ENCODE assay signal across 1 cellular context in the genomic region with DNA sequence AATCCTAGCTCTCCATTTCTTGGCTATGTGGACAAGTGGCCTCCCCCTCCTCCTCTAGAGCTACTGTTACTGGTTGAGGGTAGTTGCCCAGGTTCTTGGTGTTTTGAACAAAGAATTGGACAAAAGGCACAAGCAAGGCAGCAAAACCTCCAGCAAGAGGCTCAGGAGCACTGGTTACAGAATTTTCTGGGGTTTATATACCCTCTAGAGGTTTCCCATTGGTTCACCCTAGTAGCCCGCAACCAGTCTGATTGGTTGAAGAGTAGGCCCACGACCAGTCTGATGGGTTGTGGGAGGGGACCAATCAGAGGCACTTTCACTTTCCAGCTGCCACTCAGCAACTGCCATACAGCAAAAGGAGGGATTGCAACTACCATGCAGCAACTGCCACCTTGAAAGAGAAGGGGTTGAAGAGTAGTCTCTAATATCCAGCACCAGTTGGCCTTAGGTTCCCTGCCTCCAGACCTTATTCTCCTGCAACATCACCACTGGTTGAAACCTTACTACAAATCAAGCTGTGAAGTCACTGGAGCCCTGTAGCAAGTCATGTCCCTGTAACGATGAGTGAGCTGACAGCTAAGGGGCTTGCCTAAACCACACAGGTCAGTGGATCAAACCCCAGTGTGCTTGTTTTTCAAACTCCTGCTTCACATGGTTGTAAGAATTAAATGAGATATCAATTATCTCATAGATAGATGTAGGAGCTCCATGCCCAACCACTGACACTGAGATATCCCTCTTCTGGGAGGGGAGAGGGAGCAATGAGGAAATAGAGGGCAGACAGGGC.
TF ChIP-seq lines count a peak whose summit lies in the region.

No MANE protein-coding gene starts in this region.

TF ChIP-seq in HepG2, 621 proteins besides CTCF, POLR2A, EP300 and RAD21 (continued from another document and continues in another):
- TF ChIP-seq, protein P1, sequence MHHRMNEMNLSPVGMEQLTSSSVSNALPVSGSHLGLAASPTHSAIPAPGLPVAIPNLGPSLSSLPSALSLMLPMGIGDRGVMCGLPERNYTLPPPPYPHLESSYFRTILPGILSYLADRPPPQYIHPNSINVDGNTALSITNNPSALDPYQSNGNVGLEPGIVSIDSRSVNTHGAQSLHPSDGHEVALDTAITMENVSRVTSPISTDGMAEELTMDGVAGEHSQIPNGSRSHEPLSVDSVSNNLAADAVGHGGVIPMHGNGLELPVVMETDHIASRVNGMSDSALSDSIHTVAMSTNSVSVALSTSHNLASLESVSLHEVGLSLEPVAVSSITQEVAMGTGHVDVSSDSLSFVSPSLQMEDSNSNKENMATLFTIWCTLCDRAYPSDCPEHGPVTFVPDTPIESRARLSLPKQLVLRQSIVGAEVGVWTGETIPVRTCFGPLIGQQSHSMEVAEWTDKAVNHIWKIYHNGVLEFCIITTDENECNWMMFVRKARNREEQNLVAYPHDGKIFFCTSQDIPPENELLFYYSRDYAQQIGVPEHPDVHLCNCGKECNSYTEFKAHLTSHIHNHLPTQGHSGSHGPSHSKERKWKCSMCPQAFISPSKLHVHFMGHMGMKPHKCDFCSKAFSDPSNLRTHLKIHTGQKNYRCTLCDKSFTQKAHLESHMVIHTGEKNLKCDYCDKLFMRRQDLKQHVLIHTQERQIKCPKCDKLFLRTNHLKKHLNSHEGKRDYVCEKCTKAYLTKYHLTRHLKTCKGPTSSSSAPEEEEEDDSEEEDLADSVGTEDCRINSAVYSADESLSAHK (CRISPR knock-in tag; IDR thresholded peaks at IDR 0.05; ENCODE audit: borderline replicate concordance) = no peak
- TF ChIP-seq, protein P2, sequence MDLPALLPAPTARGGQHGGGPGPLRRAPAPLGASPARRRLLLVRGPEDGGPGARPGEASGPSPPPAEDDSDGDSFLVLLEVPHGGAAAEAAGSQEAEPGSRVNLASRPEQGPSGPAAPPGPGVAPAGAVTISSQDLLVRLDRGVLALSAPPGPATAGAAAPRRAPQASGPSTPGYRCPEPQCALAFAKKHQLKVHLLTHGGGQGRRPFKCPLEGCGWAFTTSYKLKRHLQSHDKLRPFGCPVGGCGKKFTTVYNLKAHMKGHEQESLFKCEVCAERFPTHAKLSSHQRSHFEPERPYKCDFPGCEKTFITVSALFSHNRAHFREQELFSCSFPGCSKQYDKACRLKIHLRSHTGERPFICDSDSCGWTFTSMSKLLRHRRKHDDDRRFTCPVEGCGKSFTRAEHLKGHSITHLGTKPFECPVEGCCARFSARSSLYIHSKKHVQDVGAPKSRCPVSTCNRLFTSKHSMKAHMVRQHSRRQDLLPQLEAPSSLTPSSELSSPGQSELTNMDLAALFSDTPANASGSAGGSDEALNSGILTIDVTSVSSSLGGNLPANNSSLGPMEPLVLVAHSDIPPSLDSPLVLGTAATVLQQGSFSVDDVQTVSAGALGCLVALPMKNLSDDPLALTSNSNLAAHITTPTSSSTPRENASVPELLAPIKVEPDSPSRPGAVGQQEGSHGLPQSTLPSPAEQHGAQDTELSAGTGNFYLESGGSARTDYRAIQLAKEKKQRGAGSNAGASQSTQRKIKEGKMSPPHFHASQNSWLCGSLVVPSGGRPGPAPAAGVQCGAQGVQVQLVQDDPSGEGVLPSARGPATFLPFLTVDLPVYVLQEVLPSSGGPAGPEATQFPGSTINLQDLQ (CRISPR knock-in tag; IDR thresholded peaks at IDR 0.05) = no peak
- TF ChIP-seq, protein P3, sequence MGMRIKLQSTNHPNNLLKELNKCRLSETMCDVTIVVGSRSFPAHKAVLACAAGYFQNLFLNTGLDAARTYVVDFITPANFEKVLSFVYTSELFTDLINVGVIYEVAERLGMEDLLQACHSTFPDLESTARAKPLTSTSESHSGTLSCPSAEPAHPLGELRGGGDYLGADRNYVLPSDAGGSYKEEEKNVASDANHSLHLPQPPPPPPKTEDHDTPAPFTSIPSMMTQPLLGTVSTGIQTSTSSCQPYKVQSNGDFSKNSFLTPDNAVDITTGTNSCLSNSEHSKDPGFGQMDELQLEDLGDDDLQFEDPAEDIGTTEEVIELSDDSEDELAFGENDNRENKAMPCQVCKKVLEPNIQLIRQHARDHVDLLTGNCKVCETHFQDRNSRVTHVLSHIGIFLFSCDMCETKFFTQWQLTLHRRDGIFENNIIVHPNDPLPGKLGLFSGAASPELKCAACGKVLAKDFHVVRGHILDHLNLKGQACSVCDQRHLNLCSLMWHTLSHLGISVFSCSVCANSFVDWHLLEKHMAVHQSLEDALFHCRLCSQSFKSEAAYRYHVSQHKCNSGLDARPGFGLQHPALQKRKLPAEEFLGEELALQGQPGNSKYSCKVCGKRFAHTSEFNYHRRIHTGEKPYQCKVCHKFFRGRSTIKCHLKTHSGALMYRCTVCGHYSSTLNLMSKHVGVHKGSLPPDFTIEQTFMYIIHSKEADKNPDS (CRISPR knock-in tag; IDR thresholded peaks at IDR 0.05) = no peak
- no peak for TF ChIP-seq SRSF1 (optimal IDR thresholded peaks at IDR 0.05; ENCODE audit: low read depth, low read length)
- no peak for TF ChIP-seq SRY (CRISPR knock-in tag; IDR thresholded peaks at IDR 0.05)
- TF ChIP-seq, protein P4, sequence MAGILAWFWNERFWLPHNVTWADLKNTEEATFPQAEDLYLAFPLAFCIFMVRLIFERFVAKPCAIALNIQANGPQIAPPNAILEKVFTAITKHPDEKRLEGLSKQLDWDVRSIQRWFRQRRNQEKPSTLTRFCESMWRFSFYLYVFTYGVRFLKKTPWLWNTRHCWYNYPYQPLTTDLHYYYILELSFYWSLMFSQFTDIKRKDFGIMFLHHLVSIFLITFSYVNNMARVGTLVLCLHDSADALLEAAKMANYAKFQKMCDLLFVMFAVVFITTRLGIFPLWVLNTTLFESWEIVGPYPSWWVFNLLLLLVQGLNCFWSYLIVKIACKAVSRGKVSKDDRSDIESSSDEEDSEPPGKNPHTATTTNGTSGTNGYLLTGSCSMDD (CRISPR knock-in tag; IDR thresholded peaks at IDR 0.05) = no peak
- TF ChIP-seq ZNF234 (CRISPR knock-in tag; conservative IDR thresholded peaks at IDR 0.05) = no peak
- TF ChIP-seq, protein P5, sequence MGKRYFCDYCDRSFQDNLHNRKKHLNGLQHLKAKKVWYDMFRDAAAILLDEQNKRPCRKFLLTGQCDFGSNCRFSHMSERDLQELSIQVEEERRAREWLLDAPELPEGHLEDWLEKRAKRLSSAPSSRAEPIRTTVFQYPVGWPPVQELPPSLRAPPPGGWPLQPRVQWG (CRISPR knock-in tag; IDR thresholded peaks at IDR 0.05; ENCODE audit: borderline replicate concordance, low read depth) = no peak
- TF ChIP-seq, protein P6, sequence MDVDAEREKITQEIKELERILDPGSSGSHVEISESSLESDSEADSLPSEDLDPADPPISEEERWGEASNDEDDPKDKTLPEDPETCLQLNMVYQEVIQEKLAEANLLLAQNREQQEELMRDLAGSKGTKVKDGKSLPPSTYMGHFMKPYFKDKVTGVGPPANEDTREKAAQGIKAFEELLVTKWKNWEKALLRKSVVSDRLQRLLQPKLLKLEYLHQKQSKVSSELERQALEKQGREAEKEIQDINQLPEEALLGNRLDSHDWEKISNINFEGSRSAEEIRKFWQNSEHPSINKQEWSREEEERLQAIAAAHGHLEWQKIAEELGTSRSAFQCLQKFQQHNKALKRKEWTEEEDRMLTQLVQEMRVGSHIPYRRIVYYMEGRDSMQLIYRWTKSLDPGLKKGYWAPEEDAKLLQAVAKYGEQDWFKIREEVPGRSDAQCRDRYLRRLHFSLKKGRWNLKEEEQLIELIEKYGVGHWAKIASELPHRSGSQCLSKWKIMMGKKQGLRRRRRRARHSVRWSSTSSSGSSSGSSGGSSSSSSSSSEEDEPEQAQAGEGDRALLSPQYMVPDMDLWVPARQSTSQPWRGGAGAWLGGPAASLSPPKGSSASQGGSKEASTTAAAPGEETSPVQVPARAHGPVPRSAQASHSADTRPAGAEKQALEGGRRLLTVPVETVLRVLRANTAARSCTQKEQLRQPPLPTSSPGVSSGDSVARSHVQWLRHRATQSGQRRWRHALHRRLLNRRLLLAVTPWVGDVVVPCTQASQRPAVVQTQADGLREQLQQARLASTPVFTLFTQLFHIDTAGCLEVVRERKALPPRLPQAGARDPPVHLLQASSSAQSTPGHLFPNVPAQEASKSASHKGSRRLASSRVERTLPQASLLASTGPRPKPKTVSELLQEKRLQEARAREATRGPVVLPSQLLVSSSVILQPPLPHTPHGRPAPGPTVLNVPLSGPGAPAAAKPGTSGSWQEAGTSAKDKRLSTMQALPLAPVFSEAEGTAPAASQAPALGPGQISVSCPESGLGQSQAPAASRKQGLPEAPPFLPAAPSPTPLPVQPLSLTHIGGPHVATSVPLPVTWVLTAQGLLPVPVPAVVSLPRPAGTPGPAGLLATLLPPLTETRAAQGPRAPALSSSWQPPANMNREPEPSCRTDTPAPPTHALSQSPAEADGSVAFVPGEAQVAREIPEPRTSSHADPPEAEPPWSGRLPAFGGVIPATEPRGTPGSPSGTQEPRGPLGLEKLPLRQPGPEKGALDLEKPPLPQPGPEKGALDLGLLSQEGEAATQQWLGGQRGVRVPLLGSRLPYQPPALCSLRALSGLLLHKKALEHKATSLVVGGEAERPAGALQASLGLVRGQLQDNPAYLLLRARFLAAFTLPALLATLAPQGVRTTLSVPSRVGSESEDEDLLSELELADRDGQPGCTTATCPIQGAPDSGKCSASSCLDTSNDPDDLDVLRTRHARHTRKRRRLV (CRISPR knock-in tag; IDR thresholded peaks at IDR 0.05) = no peak
- no peak for TF ChIP-seq ZNF883 (CRISPR knock-in tag; IDR thresholded peaks at IDR 0.05; ENCODE audit: not compliant biosample characterization)
- TF ChIP-seq ZNF121 (CRISPR knock-in tag; IDR thresholded peaks at IDR 0.05) = no peak
- no peak for TF ChIP-seq ZNF775 (CRISPR knock-in tag; IDR thresholded peaks at IDR 0.05; ENCODE audit: borderline replicate concordance)
- no peak for TF ChIP-seq NR1H2 (CRISPR knock-in tag; IDR thresholded peaks at IDR 0.05; ENCODE audit: borderline replicate concordance, low read depth)
- TF ChIP-seq ZNF644 (CRISPR knock-in tag; IDR thresholded peaks at IDR 0.05; ENCODE audit: low read depth) = 0 out of 2 replicates have a peak, but pooled peaks have one; percentile 29
- no peak for TF ChIP-seq SOX13 (IDR thresholded peaks at IDR 0.05)
- TF ChIP-seq SOX13 (CRISPR knock-in tag; conservative IDR thresholded peaks at IDR 0.05 in 1 of 2, IDR thresholded peaks at IDR 0.05 in 1 of 2) = no peak
- TF ChIP-seq, protein P7, sequence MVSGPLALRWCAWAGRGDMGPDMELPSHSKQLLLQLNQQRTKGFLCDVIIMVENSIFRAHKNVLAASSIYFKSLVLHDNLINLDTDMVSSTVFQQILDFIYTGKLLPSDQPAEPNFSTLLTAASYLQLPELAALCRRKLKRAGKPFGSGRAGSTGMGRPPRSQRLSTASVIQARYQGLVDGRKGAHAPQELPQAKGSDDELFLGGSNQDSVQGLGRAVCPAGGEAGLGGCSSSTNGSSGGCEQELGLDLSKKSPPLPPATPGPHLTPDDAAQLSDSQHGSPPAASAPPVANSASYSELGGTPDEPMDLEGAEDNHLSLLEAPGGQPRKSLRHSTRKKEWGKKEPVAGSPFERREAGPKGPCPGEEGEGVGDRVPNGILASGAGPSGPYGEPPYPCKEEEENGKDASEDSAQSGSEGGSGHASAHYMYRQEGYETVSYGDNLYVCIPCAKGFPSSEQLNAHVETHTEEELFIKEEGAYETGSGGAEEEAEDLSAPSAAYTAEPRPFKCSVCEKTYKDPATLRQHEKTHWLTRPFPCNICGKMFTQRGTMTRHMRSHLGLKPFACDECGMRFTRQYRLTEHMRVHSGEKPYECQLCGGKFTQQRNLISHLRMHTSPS (CRISPR knock-in tag; IDR thresholded peaks at IDR 0.05; ENCODE audit: low read depth) = no peak
- no peak for TF ChIP-seq SP1 (IDR thresholded peaks at IDR 0.05)
- no peak for TF ChIP-seq SP1 (CRISPR knock-in tag; IDR thresholded peaks at IDR 0.05)
- no peak for TF ChIP-seq GPN1 (CRISPR knock-in tag; IDR thresholded peaks at IDR 0.05; ENCODE audit: borderline replicate concordance)
- no peak for TF ChIP-seq PHF20 (CRISPR knock-in tag; IDR thresholded peaks at IDR 0.05)
- no peak for TF ChIP-seq YEATS2 (CRISPR knock-in tag; IDR thresholded peaks at IDR 0.05; ENCODE audit: borderline replicate concordance)
- peak; percentile 94 for TF ChIP-seq POLR2AphosphoS5 (IDR thresholded peaks at IDR 0.05; ENCODE audit: low read depth, low read length)
- no peak for TF ChIP-seq ZZZ3 (CRISPR knock-in tag; IDR thresholded peaks at IDR 0.05; ENCODE audit: borderline replicate concordance)
- TF ChIP-seq, protein P8, sequence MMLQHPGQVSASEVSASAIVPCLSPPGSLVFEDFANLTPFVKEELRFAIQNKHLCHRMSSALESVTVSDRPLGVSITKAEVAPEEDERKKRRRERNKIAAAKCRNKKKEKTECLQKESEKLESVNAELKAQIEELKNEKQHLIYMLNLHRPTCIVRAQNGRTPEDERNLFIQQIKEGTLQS (CRISPR knock-in tag; IDR thresholded peaks at IDR 0.05) = no peak
- TF ChIP-seq, protein P9, sequence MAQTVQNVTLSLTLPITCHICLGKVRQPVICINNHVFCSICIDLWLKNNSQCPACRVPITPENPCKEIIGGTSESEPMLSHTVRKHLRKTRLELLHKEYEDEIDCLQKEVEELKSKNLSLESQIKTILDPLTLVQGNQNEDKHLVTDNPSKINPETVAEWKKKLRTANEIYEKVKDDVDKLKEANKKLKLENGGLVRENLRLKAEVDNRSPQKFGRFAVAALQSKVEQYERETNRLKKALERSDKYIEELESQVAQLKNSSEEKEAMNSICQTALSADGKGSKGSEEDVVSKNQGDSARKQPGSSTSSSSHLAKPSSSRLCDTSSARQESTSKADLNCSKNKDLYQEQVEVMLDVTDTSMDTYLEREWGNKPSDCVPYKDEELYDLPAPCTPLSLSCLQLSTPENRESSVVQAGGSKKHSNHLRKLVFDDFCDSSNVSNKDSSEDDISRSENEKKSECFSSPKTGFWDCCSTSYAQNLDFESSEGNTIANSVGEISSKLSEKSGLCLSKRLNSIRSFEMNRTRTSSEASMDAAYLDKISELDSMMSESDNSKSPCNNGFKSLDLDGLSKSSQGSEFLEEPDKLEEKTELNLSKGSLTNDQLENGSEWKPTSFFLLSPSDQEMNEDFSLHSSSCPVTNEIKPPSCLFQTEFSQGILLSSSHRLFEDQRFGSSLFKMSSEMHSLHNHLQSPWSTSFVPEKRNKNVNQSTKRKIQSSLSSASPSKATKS (CRISPR knock-in tag; IDR thresholded peaks at IDR 0.05) = no peak
- TF ChIP-seq U2AF2 (IDR thresholded peaks at IDR 0.05; ENCODE audit: low read depth, low read length) = no peak
- no peak for TF ChIP-seq ZNF557 (CRISPR knock-in tag; IDR thresholded peaks at IDR 0.05)
- TF ChIP-seq CBX1 (IDR thresholded peaks at IDR 0.05; ENCODE audit: low read depth) = no peak
- TF ChIP-seq SIN3B (IDR thresholded peaks at IDR 0.05; ENCODE audit: low read length) = no peak
- no peak for TF ChIP-seq MATR3 (CRISPR knock-in tag; IDR thresholded peaks at IDR 0.05)
- TF ChIP-seq ZFP62 (CRISPR knock-in tag; IDR thresholded peaks at IDR 0.05) = no peak
- TF ChIP-seq SMAD3 (CRISPR knock-in tag; IDR thresholded peaks at IDR 0.05) = no peak
- TF ChIP-seq AGO1 (IDR thresholded peaks at IDR 0.05; ENCODE audit: low read depth, low read length, poor library complexity, severe bottlenecking) = no peak
- no peak for TF ChIP-seq ZNF569 (CRISPR knock-in tag; IDR thresholded peaks at IDR 0.05; ENCODE audit: borderline replicate concordance)
- TF ChIP-seq ZNF12 (CRISPR knock-in tag; IDR thresholded peaks at IDR 0.05) = no peak
- no peak for TF ChIP-seq ISL2 (CRISPR knock-in tag; IDR thresholded peaks at IDR 0.05)
- TF ChIP-seq, protein P10, sequence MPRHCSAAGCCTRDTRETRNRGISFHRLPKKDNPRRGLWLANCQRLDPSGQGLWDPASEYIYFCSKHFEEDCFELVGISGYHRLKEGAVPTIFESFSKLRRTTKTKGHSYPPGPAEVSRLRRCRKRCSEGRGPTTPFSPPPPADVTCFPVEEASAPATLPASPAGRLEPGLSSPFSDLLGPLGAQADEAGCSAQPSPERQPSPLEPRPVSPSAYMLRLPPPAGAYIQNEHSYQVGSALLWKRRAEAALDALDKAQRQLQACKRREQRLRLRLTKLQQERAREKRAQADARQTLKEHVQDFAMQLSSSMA (CRISPR knock-in tag; IDR thresholded peaks at IDR 0.05) = no peak
